Comparison of ENCODE assay signal across 9 cellular contexts in the genomic region with DNA sequence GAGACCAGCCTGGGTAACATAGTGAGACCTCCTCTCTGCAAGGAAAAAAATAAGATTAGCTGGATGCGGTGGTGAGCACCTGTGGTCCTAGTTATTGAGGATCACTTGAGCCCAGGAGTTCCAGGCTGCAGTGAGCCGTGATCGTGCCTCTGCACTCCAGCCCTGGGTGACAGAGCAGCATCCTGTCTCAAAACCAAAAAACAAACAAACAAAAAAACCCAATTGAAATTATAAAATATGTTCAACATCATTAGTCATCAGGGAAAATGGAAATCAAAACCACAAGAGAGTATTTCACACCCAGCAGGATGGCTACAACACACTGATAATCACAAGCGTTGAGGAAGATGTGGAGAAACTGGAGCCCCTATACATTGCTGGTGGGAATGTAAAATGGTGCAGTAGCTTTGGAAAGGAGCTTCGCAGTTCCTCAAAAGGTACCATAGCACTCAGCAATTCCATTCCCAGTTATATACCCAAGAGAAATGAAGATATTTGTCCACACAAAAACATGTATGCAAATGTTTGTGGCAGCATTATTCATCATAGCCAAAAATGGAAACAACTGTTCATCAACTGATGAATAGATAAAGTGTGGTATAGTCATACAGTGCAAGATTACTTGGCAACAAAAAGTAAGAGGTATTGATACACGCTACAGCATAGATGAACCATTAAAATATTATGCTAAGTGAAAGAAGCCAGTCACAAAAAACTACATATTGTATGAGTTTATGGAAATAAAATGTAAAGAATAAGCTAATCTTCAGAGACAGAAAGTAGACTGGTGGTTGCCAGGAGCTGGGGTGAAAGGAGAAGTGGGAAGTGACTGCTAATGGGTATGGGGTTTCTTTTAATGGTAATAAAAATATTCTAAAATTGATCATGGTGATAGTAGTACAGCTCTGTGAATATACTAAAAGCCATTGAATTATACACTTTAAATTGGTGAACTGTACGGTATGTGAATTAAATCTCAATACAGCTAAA. TPM values are rescaled to one million over a fixed set of nuclear protein-coding genes. Genes with fewer than 3 reads are reported as not detected.
DNase-seq lines count a peak whose midpoint lies in the region; ATAC-seq and TF ChIP-seq lines count a peak whose summit lies in the region.
"Had no signal": no experiment of that assay in that cellular context is flagged by ENCODE, and none has a peak within 500 bp of the region (broad histone marks: within the 10 kb centered on the region; RNA-seq: fewer than 3 reads in every experiment).

No MANE protein-coding gene starts in this region.

- TF ChIP-seq POLR2A in body of pancreas (IDR thresholded peaks at IDR 0.05) = no peak

- ATAC-seq in HG03432 (IDR thresholded peaks at IDR 0.05; ENCODE audit: unreplicated experiment) = peak; percentile 89
- ATAC-seq in stimulated activated memory B cell treated with anti-CD40 and anti-IgM and Interleukin-4, amounts not matched to agents 10 μg/mL and 1 μg/mL and 100 μg/mL, for 72 hours = peak; percentile 93
- no peak for ATAC-seq in body of pancreas
- no peak for ATAC-seq in left ventricle myocardium superior

- peak overlapping the region; percentile 90 for H3K27ac Mint-ChIP-seq in activated CD4-positive, alpha-beta memory T cell treated with anti-CD3 and anti-CD28 coated beads for 36 hours
- peak overlapping the region; percentile 99 for H3K27ac Mint-ChIP-seq in stimulated activated memory B cell treated with anti-CD40 and anti-IgM and Interleukin-4, amounts not matched to agents 10 μg/mL and 1 μg/mL and 100 μg/mL, for 72 hours

- POLR2A ChIA-PET in activated CD4-positive, alpha-beta memory T cell treated with anti-CD3 and anti-CD28 coated beads for 36 hours (lab: Charles Lee) = interaction anchor here (0.6 to 2.3 kb wide), 25 partner anchors 9 to 199 kb away, joined by 3 to 27 read pairs (median 4); partner anchors contain the start of gene RIPOR2

- CTCF ChIA-PET in activated CD4-positive, alpha-beta memory T cell treated with anti-CD3 and anti-CD28 coated beads for 36 hours (lab: Charles Lee) = interaction anchor here (0.6 to 3.4 kb wide), 16 partner anchors 9 to 119 kb away, joined by 3 to 31 read pairs (median 4); partner anchors contain the start of gene RIPOR2

- H3K27ac ChIP-seq in body of pancreas (no peak overlapping the region), ascending aorta (no peak overlapping the region)

- H3K4me1 Mint-ChIP-seq in activated CD4-positive, alpha-beta memory T cell treated with anti-CD3 and anti-CD28 coated beads for 36 hours (ENCODE audit: low read depth) = peaks cover 64% of the 10 kb centered on the region
- peaks cover 62% of the 10 kb centered on the region for H3K4me1 Mint-ChIP-seq in stimulated activated memory B cell treated with anti-CD40 and anti-IgM and Interleukin-4, amounts not matched to agents 10 μg/mL and 1 μg/mL and 100 μg/mL, for 72 hours

- peaks cover 12% of the 10 kb centered on the region for H3K36me3 Mint-ChIP-seq in activated CD4-positive, alpha-beta memory T cell treated with anti-CD3 and anti-CD28 coated beads for 36 hours
- peaks cover 22% of the 10 kb centered on the region for H3K36me3 Mint-ChIP-seq in stimulated activated memory B cell treated with anti-CD40 and anti-IgM and Interleukin-4, amounts not matched to agents 10 μg/mL and 1 μg/mL and 100 μg/mL, for 72 hours

- H3K4me3 ChIP-seq in body of pancreas = no peak overlapping the region
- no peak overlapping the region for H3K4me3 ChIP-seq in ascending aorta

- H3K27me3 ChIP-seq in body of pancreas (no peaks in the 10 kb centered on the region), ascending aorta (no peaks in the 10 kb centered on the region)

- TF ChIP-seq CTCF in body of pancreas (IDR thresholded peaks at IDR 0.05) (no peak), ascending aorta (IDR thresholded peaks at IDR 0.05) (no peak)

- intact Hi-C loops in activated CD4-positive, alpha-beta memory T cell treated with anti-CD3 and anti-CD28 coated beads for 36 hours (cut with micrococcal nuclease) = loop anchor here (1.0 to 2.0 kb wide), 9 partner anchors 22 to 164 kb away; no protein-coding TSS in a partner anchor
- intact Hi-C loops in body of pancreas (cut with DNase I) = no loop called here
- intact Hi-C loops in ascending aorta (cut with DNase I) = no loop called here
- intact Hi-C loops in left ventricle myocardium superior (cut with micrococcal nuclease) = no loop called here

- H3K9me3 ChIP-seq in body of pancreas = no peaks in the 10 kb centered on the region
- H3K9me3 ChIP-seq in ascending aorta = no peaks in the 10 kb centered on the region

- H3K4me3 Mint-ChIP-seq in activated CD4-positive, alpha-beta memory T cell treated with anti-CD3 and anti-CD28 coated beads for 36 hours = peak overlapping the region; percentile 48
- peak overlapping the region; percentile 71 for H3K4me3 Mint-ChIP-seq in stimulated activated memory B cell treated with anti-CD40 and anti-IgM and Interleukin-4, amounts not matched to agents 10 μg/mL and 1 μg/mL and 100 μg/mL, for 72 hours

- no peaks in the 10 kb centered on the region for H3K27me3 Mint-ChIP-seq in activated CD4-positive, alpha-beta memory T cell treated with anti-CD3 and anti-CD28 coated beads for 36 hours
- no peaks in the 10 kb centered on the region for H3K27me3 Mint-ChIP-seq in stimulated activated memory B cell treated with anti-CD40 and anti-IgM and Interleukin-4, amounts not matched to agents 10 μg/mL and 1 μg/mL and 100 μg/mL, for 72 hours

- H3K4me1 ChIP-seq in body of pancreas (no peaks in the 10 kb centered on the region), ascending aorta (no peaks in the 10 kb centered on the region)

- no peaks in the 10 kb centered on the region for H3K9me3 Mint-ChIP-seq in activated CD4-positive, alpha-beta memory T cell treated with anti-CD3 and anti-CD28 coated beads for 36 hours
- no peaks in the 10 kb centered on the region for H3K9me3 Mint-ChIP-seq in stimulated activated memory B cell treated with anti-CD40 and anti-IgM and Interleukin-4, amounts not matched to agents 10 μg/mL and 1 μg/mL and 100 μg/mL, for 72 hours

- H3K36me3 ChIP-seq in body of pancreas (replicated peaks in 1 of 2; ENCODE audit: insufficient read depth in 1 of 2, low read depth in 2 of 2) = no peaks in the 10 kb centered on the region
- H3K36me3 ChIP-seq in ascending aorta = no peaks in the 10 kb centered on the region

- DNase-seq in activated effector memory CD4-positive, alpha-beta T cell treated with anti-CD3 and anti-CD28 coated beads, Interleukin-2, amount 50 U/mL, for 16 hours = peak; percentile 81
- DNase-seq in activated effector memory CD4-positive, alpha-beta T cell treated with Interleukin-2 at 50 U/mL for 16 hours = no peak
- DNase-seq in activated CD4-positive, alpha-beta memory T cell treated with anti-CD3 and anti-CD28 coated beads for 36 hours = peak; percentile 69
- DNase-seq in body of pancreas (no peak), ascending aorta (ENCODE audit: low spot score in 2 of 2) (no peak), left ventricle myocardium superior (no peak)
- DNase-seq: ACHN had no signal

- 84 to 88% methylated on average over 7 of the region's 7 CpGs for WGBS in body of pancreas, 2 donors

RNA-seq across cellular contexts. Expression of gene RIPOR2, which starts 38.7 kb away (rescaled TPM):
- total RNA-seq in activated CD4-positive, alpha-beta memory T cell treated with anti-CD3 and anti-CD28 coated beads for 36 hours = 10 to 100 TPM; 64.5 to 68.7 TPM
- total RNA-seq in body of pancreas = 1 to 10 TPM; 1.3 to 1.6 TPM
- 49.0 TPM for total RNA-seq in ascending aorta
- total RNA-seq in left ventricle myocardium superior = 3.6 TPM

Comparison
In these comparisons a context has a peak if more than half of its experiments do, and no peak if none do; other contexts are left out.
1. DNase-seq: peak in activated effector memory CD4-positive, alpha-beta T cell treated with anti-CD3 and anti-CD28 coated beads, Interleukin-2, amount 50 U/mL, for 16 hours (single experiment) and activated CD4-positive, alpha-beta memory T cell treated with anti-CD3 and anti-CD28 coated beads for 36 hours (single experiment); none in activated effector memory CD4-positive, alpha-beta T cell treated with Interleukin-2 at 50 U/mL for 16 hours (single experiment), body of pancreas (0 of 4), ascending aorta (0 of 2) and left ventricle myocardium superior (single experiment).
2. ATAC-seq: peak in HG03432 (single experiment) and stimulated activated memory B cell treated with anti-CD40 and anti-IgM and Interleukin-4, amounts not matched to agents 10 μg/mL and 1 μg/mL and 100 μg/mL, for 72 hours (single experiment); none in body of pancreas (single experiment) and left ventricle myocardium superior (single experiment).
3. RNA of gene RIPOR2, which starts 38.7 kb away (total RNA-seq): 64.5 to 68.7 TPM in activated CD4-positive, alpha-beta memory T cell treated with anti-CD3 and anti-CD28 coated beads for 36 hours and 49.0 TPM in ascending aorta (single experiment); 3.6 TPM in left ventricle myocardium superior (single experiment) and 1.3 to 1.6 TPM in body of pancreas; every median in the first group is over 10 times any median in the second.